In genomic region chr19:48837081-48837524, GRCh38 we compare ENCODE assay signal across 8 cellular contexts. TPM values are rescaled to one million over a fixed set of nuclear protein-coding genes. Genes with fewer than 3 reads are reported as not detected.
DNase-seq lines count a peak whose midpoint lies in the region; ATAC-seq and TF ChIP-seq lines count a peak whose summit lies in the region.

No MANE protein-coding gene starts in this region.

- H2AFZ ChIP-seq in DND-41 (ENCODE audit: low read depth, low read length) (peak overlapping the region; percentile 84; the same call in 1 of the 2 replicates), OCI-LY3 (ENCODE audit: low read depth, low read length) (peak overlapping the region; percentile 74)

- H3K4me2 ChIP-seq in DND-41 (ENCODE audit: insufficient read depth, low read length) = peak overlapping the region; percentile 80
- peak overlapping the region; percentile 94 for H3K4me2 ChIP-seq in OCI-LY3 (ENCODE audit: low read length)

- DNase-seq in DND-41 (peak; percentile 78), fibroblast of gingiva (ENCODE audit: low read depth) (peak; percentile 84), NCI-H2029 treated with DMSO at 0.1 percent for 48 hours (lab: John Stamatoyannopoulos, UW) (no peak)
- peak; percentile 83 to 91 for DNase-seq in activated T-cell treated with anti-CD3 and anti-CD28 coated beads, Interleukin-2, amount 50 U/mL, for 72 hours
- DNase-seq in naive thymus-derived CD8-positive, alpha-beta T cell = peak; percentile 68 to 90 (median 85)

- H3K27ac ChIP-seq in DND-41 (ENCODE audit: low read length) (no peak overlapping the region), OCI-LY3 (ENCODE audit: low read length) (peak overlapping the region; percentile 59)

- TF ChIP-seq CTCF in DND-41 (IDR thresholded peaks at IDR 0.05; ENCODE audit: borderline replicate concordance, extremely low read depth, low read length, poor library complexity, severe bottlenecking) (no peak), OCI-LY3 (IDR thresholded peaks at IDR 0.05; ENCODE audit: low read depth, low read length) (no peak)

- H4K20me1 ChIP-seq in DND-41 (ENCODE audit: insufficient read depth, low read length) (no peaks in the 10 kb centered on the region), OCI-LY3 (ENCODE audit: insufficient read depth, low read length) (no peaks in the 10 kb centered on the region)

- peaks cover 0 to 2% of the 10 kb centered on the region in 2 donors for H3K36me3 Mint-ChIP-seq in activated T-cell treated with anti-CD3 and anti-CD28 coated beads, Interleukin-2, amount 50 U/mL, for 72 hours (ENCODE audit: insufficient read depth in 2 of 2)
- H3K36me3 Mint-ChIP-seq in naive thymus-derived CD8-positive, alpha-beta T cell = peaks cover 0 to 3% (median 0%) of the 10 kb centered on the region in 3 donors
- no peaks in the 10 kb centered on the region for H3K36me3 Mint-ChIP-seq in stimulated activated memory B cell treated with anti-CD40 and anti-IgM and Interleukin-4, amounts not matched to agents 10 μg/mL and 1 μg/mL and 100 μg/mL, for 72 hours

- POLR2A ChIA-PET in naive thymus-derived CD8-positive, alpha-beta T cell (lab: Charles Lee) = interaction anchor here (1.0 to 4.7 kb wide), 5 partner anchors 42 to 473 kb away, joined by 3 to 21 read pairs (median 3); partner anchors contain the start of genes CA11, FTL, SYNGR4 and TMEM143

- peak overlapping the region in 1 of 2 experiments; percentile 12; a peak in 1 of 4 replicates for H3K4me3 ChIP-seq in DND-41 (ENCODE audit: low read depth in 1 of 2, low read length in 2 of 2)
- H3K4me3 ChIP-seq in OCI-LY3 (ENCODE audit: low read length) = peak overlapping the region; percentile 77

- H3K27me3 ChIP-seq in DND-41 (ENCODE audit: insufficient read depth, low read length, poor library complexity) (no peaks in the 10 kb centered on the region), OCI-LY3 (ENCODE audit: low read depth, low read length) (no peaks in the 10 kb centered on the region)

- H3K4me1 Mint-ChIP-seq in activated T-cell treated with anti-CD3 and anti-CD28 coated beads, Interleukin-2, amount 50 U/mL, for 72 hours (ENCODE audit: low read depth) = peaks cover 23% of the 10 kb centered on the region
- peaks cover 17 to 31% (median 23%) of the 10 kb centered on the region in 4 donors for H3K4me1 Mint-ChIP-seq in naive thymus-derived CD8-positive, alpha-beta T cell
- H3K4me1 Mint-ChIP-seq in stimulated activated memory B cell treated with anti-CD40 and anti-IgM and Interleukin-4, amounts not matched to agents 10 μg/mL and 1 μg/mL and 100 μg/mL, for 72 hours = peaks cover 32% of the 10 kb centered on the region

- no peaks in the 10 kb centered on the region for H3K36me3 ChIP-seq in DND-41 (ENCODE audit: insufficient read depth, low read length)
- peaks cover 4% of the 10 kb centered on the region for H3K36me3 ChIP-seq in OCI-LY3 (replicated peaks; ENCODE audit: low read depth, low read length)

- H3K9me3 Mint-ChIP-seq in activated T-cell treated with anti-CD3 and anti-CD28 coated beads, Interleukin-2, amount 50 U/mL, for 72 hours = no peaks in the 10 kb centered on the region
- no peaks in the 10 kb centered on the region for H3K9me3 Mint-ChIP-seq in naive thymus-derived CD8-positive, alpha-beta T cell
- no peaks in the 10 kb centered on the region for H3K9me3 Mint-ChIP-seq in stimulated activated memory B cell treated with anti-CD40 and anti-IgM and Interleukin-4, amounts not matched to agents 10 μg/mL and 1 μg/mL and 100 μg/mL, for 72 hours

- ATAC-seq in DND-41 (ENCODE audit: insufficient read depth, low read depth) = peak; percentile 70
- peak; percentile 65 for ATAC-seq in HG03108 (IDR thresholded peaks at IDR 0.05; ENCODE audit: unreplicated experiment)
- peak; percentile 86 for ATAC-seq in activated T-cell treated with anti-CD3 and anti-CD28 coated beads, Interleukin-2, amount 50 U/mL, for 72 hours (replicated peaks in 1 of 2)
- ATAC-seq in naive thymus-derived CD8-positive, alpha-beta T cell = peak; percentile 87 to 93
- peak; percentile 92 for ATAC-seq in stimulated activated memory B cell treated with anti-CD40 and anti-IgM and Interleukin-4, amounts not matched to agents 10 μg/mL and 1 μg/mL and 100 μg/mL, for 72 hours

- H3K9ac ChIP-seq in DND-41 (ENCODE audit: low read depth, low read length) (peak overlapping the region; percentile 62; the same call in 1 of the 2 replicates), OCI-LY3 (ENCODE audit: low read length) (peak overlapping the region; percentile 86)

- H3K4me3 Mint-ChIP-seq in activated T-cell treated with anti-CD3 and anti-CD28 coated beads, Interleukin-2, amount 50 U/mL, for 72 hours = peak overlapping the region; percentile 88 to 91
- peak overlapping the region; percentile 79 to 94 (median 90) for H3K4me3 Mint-ChIP-seq in naive thymus-derived CD8-positive, alpha-beta T cell
- peak overlapping the region; percentile 82 for H3K4me3 Mint-ChIP-seq in stimulated activated memory B cell treated with anti-CD40 and anti-IgM and Interleukin-4, amounts not matched to agents 10 μg/mL and 1 μg/mL and 100 μg/mL, for 72 hours

- no peaks in the 10 kb centered on the region for H3K79me2 ChIP-seq in DND-41 (ENCODE audit: insufficient read depth, low read length)
- no peaks in the 10 kb centered on the region for H3K79me2 ChIP-seq in OCI-LY3 (ENCODE audit: low read length)

- H3K4me1 ChIP-seq in DND-41 (ENCODE audit: insufficient read depth, low read length) (peaks cover 18% of the 10 kb centered on the region), OCI-LY3 (ENCODE audit: low read length) (peaks cover 14% of the 10 kb centered on the region)

- peak overlapping the region; percentile 77 for H3K27ac Mint-ChIP-seq in activated T-cell treated with anti-CD3 and anti-CD28 coated beads, Interleukin-2, amount 50 U/mL, for 72 hours
- peak overlapping the region; percentile 73 to 93 (median 88) for H3K27ac Mint-ChIP-seq in naive thymus-derived CD8-positive, alpha-beta T cell
- H3K27ac Mint-ChIP-seq in stimulated activated memory B cell treated with anti-CD40 and anti-IgM and Interleukin-4, amounts not matched to agents 10 μg/mL and 1 μg/mL and 100 μg/mL, for 72 hours = peak overlapping the region; percentile 86

- H3K9me3 ChIP-seq in DND-41 (ENCODE audit: insufficient read depth, low read length, severe bottlenecking) (no peaks in the 10 kb centered on the region), OCI-LY3 (ENCODE audit: insufficient read depth, low read length) (no peaks in the 10 kb centered on the region)

- no peaks in the 10 kb centered on the region for H3K27me3 Mint-ChIP-seq in activated T-cell treated with anti-CD3 and anti-CD28 coated beads, Interleukin-2, amount 50 U/mL, for 72 hours (ENCODE audit: low read depth)
- H3K27me3 Mint-ChIP-seq in naive thymus-derived CD8-positive, alpha-beta T cell = peaks cover 0 to 2% (median 0%) of the 10 kb centered on the region in 5 donors
- no peaks in the 10 kb centered on the region for H3K27me3 Mint-ChIP-seq in stimulated activated memory B cell treated with anti-CD40 and anti-IgM and Interleukin-4, amounts not matched to agents 10 μg/mL and 1 μg/mL and 100 μg/mL, for 72 hours

RNA-seq across cellular contexts. Expression of gene HSD17B14, which starts 0.8 kb away (rescaled TPM):
- total RNA-seq in activated T-cell treated with anti-CD3 and anti-CD28 coated beads, Interleukin-2, amount 50 U/mL, for 72 hours = 1 to 10 TPM; 2.0 to 3.2 TPM
- total RNA-seq in naive thymus-derived CD8-positive, alpha-beta T cell = 1 to 10 TPM in 1 of 2 experiments, under 1 TPM in 1; 0.62 to 1.1 TPM
- 1 to 10 TPM in 1 of 3 donors, under 1 TPM in 1, not detected in 1; 0.83 to 1.7 TPM for polyA plus RNA-seq in naive thymus-derived CD8-positive, alpha-beta T cell

RNA-seq across cellular contexts. Expression of gene BCAT2, which starts 26.3 kb away (rescaled TPM):
- 10 to 100 TPM; 42.1 to 49.5 TPM for total RNA-seq in activated T-cell treated with anti-CD3 and anti-CD28 coated beads, Interleukin-2, amount 50 U/mL, for 72 hours
- total RNA-seq in naive thymus-derived CD8-positive, alpha-beta T cell = 10 to 100 TPM; 24.3 to 27.2 TPM
- polyA plus RNA-seq in naive thymus-derived CD8-positive, alpha-beta T cell = 10 to 100 TPM; 18.9 to 26.0 (median 21.9) TPM

RNA-seq across cellular contexts. Expression of gene PLEKHA4, which starts 31.3 kb away (rescaled TPM):
- total RNA-seq in activated T-cell treated with anti-CD3 and anti-CD28 coated beads, Interleukin-2, amount 50 U/mL, for 72 hours = 10 to 100 TPM; 16.2 to 24.5 TPM
- total RNA-seq in naive thymus-derived CD8-positive, alpha-beta T cell = 1 to 10 TPM; 4.1 to 6.6 TPM
- polyA plus RNA-seq in naive thymus-derived CD8-positive, alpha-beta T cell = 1 to 10 TPM; 7.4 to 8.5 (median 8.1) TPM

RNA-seq across cellular contexts. Expression of gene PPP1R15A, which starts 35.1 kb away (rescaled TPM):
- total RNA-seq in activated T-cell treated with anti-CD3 and anti-CD28 coated beads, Interleukin-2, amount 50 U/mL, for 72 hours = 100 to 1,000 TPM; 130 to 153 TPM
- 10 to 100 TPM; 56.9 to 59.9 TPM for total RNA-seq in naive thymus-derived CD8-positive, alpha-beta T cell
- polyA plus RNA-seq in naive thymus-derived CD8-positive, alpha-beta T cell = 10 to 100 TPM; 17.2 to 47.3 (median 43.1) TPM
